Comparison of ENCODE assay signal across 8 cellular contexts in the genomic region with DNA sequence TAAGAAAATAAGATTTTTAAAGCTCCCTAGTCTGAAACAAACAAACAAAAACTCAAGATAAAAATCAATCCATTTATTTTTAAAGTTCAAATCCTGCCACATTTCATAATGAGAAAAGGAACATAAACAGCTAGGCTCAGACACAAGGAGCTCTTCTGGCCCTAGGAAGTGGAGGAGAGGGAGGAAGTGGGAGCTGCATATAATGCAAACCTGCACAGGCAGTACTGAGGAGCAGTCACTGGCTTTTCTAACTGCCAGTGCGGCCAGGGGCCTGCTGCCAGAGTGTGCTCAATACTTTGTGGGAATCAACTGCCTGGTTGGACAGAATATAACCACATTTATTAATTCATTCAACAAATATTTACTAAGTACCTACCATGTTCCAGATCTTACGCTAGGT.
"Had no signal": no experiment of that assay in that cellular context is flagged by ENCODE, and none has a peak within 500 bp of the region (broad histone marks: within the 10 kb centered on the region; RNA-seq: fewer than 3 reads in every experiment).

No MANE protein-coding gene starts in this region.

- DNase-seq: activated CD4-positive, alpha-beta T cell treated with anti-CD3 and anti-CD28 coated beads, Interleukin-2, amount 10 ng/mL, durations not matched to agents 7 days and 5 days; activated CD8-positive, alpha-beta T cell treated with anti-CD3 and anti-CD28 coated beads, Interleukin-2, amount 10 ng/mL, durations not matched to agents 7 days and 5 days; activated naive CD4-positive, alpha-beta T cell treated with Interleukin-2 at 50 U/mL for 16 hours; activated naive CD8-positive, alpha-beta T cell treated with anti-CD3 and anti-CD28 coated beads, Interleukin-2, amount 10 ng/mL, durations not matched to agents 7 days and 5 days; activated T-cell treated with anti-CD3 and anti-CD28 coated beads, Interleukin-2, amount 50 U/mL, for 24 hours; effector memory CD4-positive, alpha-beta T cell; esophagus squamous epithelium; naive thymus-derived CD8-positive, alpha-beta T cell had no signal

- ATAC-seq: activated CD8-positive, alpha-beta T cell treated with anti-CD3 and anti-CD28 coated beads, Interleukin-2, amount 10 ng/mL, durations not matched to agents 7 days and 5 days; naive thymus-derived CD8-positive, alpha-beta T cell had no signal
